ENCODE assay signal across 9 cellular contexts in the genomic region with DNA sequence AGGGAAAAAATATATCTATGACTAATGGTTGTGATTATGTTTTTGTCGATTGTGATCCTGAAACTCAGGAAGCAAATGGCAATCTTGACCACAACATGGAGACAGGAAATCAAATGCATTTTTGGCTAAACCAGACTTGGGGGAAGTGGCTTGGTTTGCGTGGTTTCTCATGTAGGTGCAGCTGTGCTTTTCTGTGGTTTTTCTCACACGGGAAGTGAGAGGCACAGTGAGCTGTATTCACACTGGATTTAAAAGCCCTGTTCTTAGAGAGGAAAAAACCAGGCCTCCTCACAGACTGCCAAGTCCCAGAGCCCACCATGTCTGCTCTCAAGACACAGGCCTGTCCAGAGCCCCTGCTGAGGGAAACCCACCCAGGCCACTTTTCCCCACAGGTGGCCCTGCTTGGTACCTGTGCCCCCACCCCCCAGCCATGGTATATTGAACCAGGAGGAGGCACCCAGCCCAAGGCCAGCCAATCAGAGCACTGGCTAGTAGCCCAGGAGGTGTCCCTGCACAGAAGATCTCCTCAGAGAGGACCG.
DNase-seq lines count a peak whose midpoint lies in the region; ATAC-seq and TF ChIP-seq lines count a peak whose summit lies in the region.
"Had no signal": no experiment of that assay in that cellular context is flagged by ENCODE, and none has a peak within 500 bp of the region (broad histone marks: within the 10 kb centered on the region; RNA-seq: fewer than 3 reads in every experiment).

No MANE protein-coding gene starts in this region.

- H3K36me3 ChIP-seq in tibial artery = peaks cover 0 to 5% (median 0%) of the 10 kb centered on the region in 3 donors

- H3K4me3 ChIP-seq in tibial artery = no peak overlapping the region

- intact Hi-C loops in tibial artery (cut with DNase I; ENCODE audit: low total_unique reads) = no loop called here

- ATAC-seq in HG03097 (IDR thresholded peaks at IDR 0.05; ENCODE audit: low FRiP score, unreplicated experiment) (peak; percentile 87), SK-N-SH treated with all-trans-retinoic acid at 6 μM for 48 hours (peak; percentile 30)

- TF ChIP-seq CTCF in tibial artery (IDR thresholded peaks at IDR 0.05) = no peak

- H3K27me3 ChIP-seq in layer of hippocampus (ENCODE audit: control insufficient read depth, insufficient read depth, low read length) (no peaks in the 10 kb centered on the region), tibial artery (no peaks in the 10 kb centered on the region)

- H3K4me1 ChIP-seq in tibial artery = peaks cover 0 to 39% (median 21%) of the 10 kb centered on the region in 4 donors

- peak; percentile 45 for DNase-seq in activated gamma-delta T cell treated with Interleukin-2 at 50 U/mL for 16 hours
- no peak for DNase-seq in activated gamma-delta T cell (lab: John Stamatoyannopoulos, UW)
- DNase-seq in tibial artery = no peak
- DNase-seq in COLO668 (lab: John Stamatoyannopoulos, UW; ENCODE audit: unreplicated experiment) = no peak

- peak overlapping the region; percentile 79 for H3K27ac ChIP-seq in angular gyrus (ENCODE audit: low read depth, low read length)
- H3K27ac ChIP-seq in layer of hippocampus (ENCODE audit: low read depth, low read length) = peak overlapping the region; percentile 19
- H3K27ac ChIP-seq in tibial artery = peak overlapping the region; percentile 56 to 64
- H3K27ac ChIP-seq: neutrophil had no signal

- H3K9me3 ChIP-seq in tibial artery = no peaks in the 10 kb centered on the region
- H3K9me3 ChIP-seq: neutrophil had no signal

TF ChIP-seq in SK-N-SH treated with all-trans-retinoic acid at 6 μM for 48 hours, 23 proteins besides CTCF, POLR2A, EP300 and RAD21:
- TF ChIP-seq ZFP30 (CRISPR knock-in tag; IDR thresholded peaks at IDR 0.05) = no peak
- TF ChIP-seq, protein P1, sequence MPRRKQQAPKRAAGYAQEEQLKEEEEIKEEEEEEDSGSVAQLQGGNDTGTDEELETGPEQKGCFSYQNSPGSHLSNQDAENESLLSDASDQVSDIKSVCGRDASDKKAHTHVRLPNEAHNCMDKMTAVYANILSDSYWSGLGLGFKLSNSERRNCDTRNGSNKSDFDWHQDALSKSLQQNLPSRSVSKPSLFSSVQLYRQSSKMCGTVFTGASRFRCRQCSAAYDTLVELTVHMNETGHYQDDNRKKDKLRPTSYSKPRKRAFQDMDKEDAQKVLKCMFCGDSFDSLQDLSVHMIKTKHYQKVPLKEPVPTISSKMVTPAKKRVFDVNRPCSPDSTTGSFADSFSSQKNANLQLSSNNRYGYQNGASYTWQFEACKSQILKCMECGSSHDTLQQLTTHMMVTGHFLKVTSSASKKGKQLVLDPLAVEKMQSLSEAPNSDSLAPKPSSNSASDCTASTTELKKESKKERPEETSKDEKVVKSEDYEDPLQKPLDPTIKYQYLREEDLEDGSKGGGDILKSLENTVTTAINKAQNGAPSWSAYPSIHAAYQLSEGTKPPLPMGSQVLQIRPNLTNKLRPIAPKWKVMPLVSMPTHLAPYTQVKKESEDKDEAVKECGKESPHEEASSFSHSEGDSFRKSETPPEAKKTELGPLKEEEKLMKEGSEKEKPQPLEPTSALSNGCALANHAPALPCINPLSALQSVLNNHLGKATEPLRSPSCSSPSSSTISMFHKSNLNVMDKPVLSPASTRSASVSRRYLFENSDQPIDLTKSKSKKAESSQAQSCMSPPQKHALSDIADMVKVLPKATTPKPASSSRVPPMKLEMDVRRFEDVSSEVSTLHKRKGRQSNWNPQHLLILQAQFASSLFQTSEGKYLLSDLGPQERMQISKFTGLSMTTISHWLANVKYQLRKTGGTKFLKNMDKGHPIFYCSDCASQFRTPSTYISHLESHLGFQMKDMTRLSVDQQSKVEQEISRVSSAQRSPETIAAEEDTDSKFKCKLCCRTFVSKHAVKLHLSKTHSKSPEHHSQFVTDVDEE (CRISPR knock-in tag; IDR thresholded peaks at IDR 0.05) = no peak

Comparison
In these comparisons a context has a peak if more than half of its experiments do, and no peak if none do; other contexts are left out.
1. H3K27ac ChIP-seq: peak in every context shown above with its lines; median percentile 79 in angular gyrus; 60 in tibial artery; 19 in layer of hippocampus.